In the genomic region with DNA sequence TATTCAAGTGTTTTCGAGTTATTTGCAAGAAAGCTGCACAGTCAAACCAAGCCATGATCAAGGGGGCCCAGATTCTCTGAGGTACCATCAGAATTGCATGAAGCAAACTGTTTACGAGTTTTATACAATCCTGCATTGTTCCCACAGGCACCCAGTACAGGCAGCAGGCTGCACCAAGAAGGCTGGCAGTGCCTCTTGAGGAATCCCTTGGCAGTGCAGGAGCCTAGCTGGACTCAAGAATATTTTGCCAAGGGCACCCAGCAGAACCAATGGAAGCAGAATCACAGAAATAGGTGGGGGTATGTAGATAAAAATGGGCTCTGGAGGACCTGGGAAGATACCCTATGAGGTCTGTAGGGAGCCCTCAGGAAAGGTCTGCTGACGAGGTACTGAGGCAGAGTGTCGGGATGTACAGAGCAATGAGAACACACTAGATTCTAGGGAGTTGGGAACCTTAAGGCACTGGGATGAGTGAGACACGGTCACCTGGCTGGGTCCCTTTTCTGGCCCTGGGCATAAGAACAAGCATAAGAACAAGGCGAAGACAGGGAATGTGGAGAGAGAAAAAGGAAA, we compare ENCODE assay signal across 9 cellular contexts. TPM values are rescaled to one million over a fixed set of nuclear protein-coding genes. Genes with fewer than 3 reads are reported as not detected.
DNase-seq lines count a peak whose midpoint lies in the region; ATAC-seq and TF ChIP-seq lines count a peak whose summit lies in the region.
"Had no signal": no experiment of that assay in that cellular context is flagged by ENCODE, and none has a peak within 500 bp of the region (broad histone marks: within the 10 kb centered on the region; RNA-seq: fewer than 3 reads in every experiment).

No MANE protein-coding gene starts in this region.

- in situ Hi-C loops in ACHN (cut with HindIII; ENCODE audit: low pct_ligation_motif_present, low pct_unique_long_range_greater_than_20kb, low sequenced_read_pairs): no loop called here

- no peak overlapping the region for H3K4me3 ChIP-seq in left ventricle myocardium inferior

- no peak overlapping the region for H3K27ac ChIP-seq in left ventricle myocardium inferior (replicated peaks)

- no peaks in the 10 kb centered on the region for H3K36me3 Mint-ChIP-seq in HFFc6 (ENCODE audit: low read depth)
- H3K36me3 Mint-ChIP-seq in activated naive CD4-positive, alpha-beta T cell treated with anti-CD3 and anti-CD28 coated beads, Interleukin-2, amount 10 ng/mL, durations not matched to agents 7 days and 5 days: no peaks in the 10 kb centered on the region
- H3K36me3 Mint-ChIP-seq: activated naive CD8-positive, alpha-beta T cell treated with anti-CD3 and anti-CD28 coated beads, Interleukin-2, amount 10 ng/mL, durations not matched to agents 7 days and 5 days had no signal

- no peaks in the 10 kb centered on the region for H3K36me3 ChIP-seq in left ventricle myocardium inferior

- no peaks in the 10 kb centered on the region for H3K9me3 Mint-ChIP-seq in HFFc6
- H3K9me3 Mint-ChIP-seq in activated naive CD4-positive, alpha-beta T cell treated with anti-CD3 and anti-CD28 coated beads, Interleukin-2, amount 10 ng/mL, durations not matched to agents 7 days and 5 days: no peaks in the 10 kb centered on the region
- H3K9me3 Mint-ChIP-seq: activated naive CD8-positive, alpha-beta T cell treated with anti-CD3 and anti-CD28 coated beads, Interleukin-2, amount 10 ng/mL, durations not matched to agents 7 days and 5 days had no signal

- no peaks in the 10 kb centered on the region for H3K9me3 ChIP-seq in left ventricle myocardium inferior (replicated peaks)

- H3K27me3 Mint-ChIP-seq in HFFc6 (ENCODE audit: insufficient read depth): peaks cover 21% of the 10 kb centered on the region
- peaks cover 8% of the 10 kb centered on the region for H3K27me3 Mint-ChIP-seq in activated naive CD4-positive, alpha-beta T cell treated with anti-CD3 and anti-CD28 coated beads, Interleukin-2, amount 10 ng/mL, durations not matched to agents 7 days and 5 days

- H3K4me3 Mint-ChIP-seq in HFFc6: no peak overlapping the region
- no peak overlapping the region for H3K4me3 Mint-ChIP-seq in activated naive CD4-positive, alpha-beta T cell treated with anti-CD3 and anti-CD28 coated beads, Interleukin-2, amount 10 ng/mL, durations not matched to agents 7 days and 5 days
- H3K4me3 Mint-ChIP-seq: activated naive CD8-positive, alpha-beta T cell treated with anti-CD3 and anti-CD28 coated beads, Interleukin-2, amount 10 ng/mL, durations not matched to agents 7 days and 5 days had no signal

- peaks cover 10% of the 10 kb centered on the region for H3K4me1 Mint-ChIP-seq in HFFc6 (ENCODE audit: low read depth)
- H3K4me1 Mint-ChIP-seq in activated naive CD4-positive, alpha-beta T cell treated with anti-CD3 and anti-CD28 coated beads, Interleukin-2, amount 10 ng/mL, durations not matched to agents 7 days and 5 days: no peaks in the 10 kb centered on the region
- H3K4me1 Mint-ChIP-seq: activated naive CD8-positive, alpha-beta T cell treated with anti-CD3 and anti-CD28 coated beads, Interleukin-2, amount 10 ng/mL, durations not matched to agents 7 days and 5 days had no signal

- H3K27ac Mint-ChIP-seq in HFFc6: no peak overlapping the region
- H3K27ac Mint-ChIP-seq in activated naive CD4-positive, alpha-beta T cell treated with anti-CD3 and anti-CD28 coated beads, Interleukin-2, amount 10 ng/mL, durations not matched to agents 7 days and 5 days: no peak overlapping the region
- H3K27ac Mint-ChIP-seq: activated naive CD8-positive, alpha-beta T cell treated with anti-CD3 and anti-CD28 coated beads, Interleukin-2, amount 10 ng/mL, durations not matched to agents 7 days and 5 days had no signal

- H3K27me3 ChIP-seq in left ventricle myocardium inferior (ENCODE audit: low read depth): no peaks in the 10 kb centered on the region

- H3K4me1 ChIP-seq in left ventricle myocardium inferior: no peaks in the 10 kb centered on the region

- intact Hi-C loops in left ventricle myocardium inferior (cut with micrococcal nuclease): no loop called here

- CTCF ChIA-PET in activated naive CD4-positive, alpha-beta T cell treated with anti-CD3 and anti-CD28 coated beads, Interleukin-2, amount 10 ng/mL, durations not matched to agents 7 days and 5 days (lab: Charles Lee): interaction anchor here (0.6 kb wide), 1 partner anchor 46 kb away, joined by 3 read pairs; no protein-coding TSS in a partner anchor

- TF ChIP-seq CTCF in HFFc6 (IDR thresholded peaks at IDR 0.05) (peak; percentile 70), left ventricle myocardium inferior (IDR thresholded peaks at IDR 0.05; ENCODE audit: borderline replicate concordance) (peak; percentile 54)

- ATAC-seq in HG03025 (IDR thresholded peaks at IDR 0.05; ENCODE audit: low FRiP score, unreplicated experiment): no peak

- DNase-seq in ACHN: peak; percentile 28
- peak; percentile 4 for DNase-seq in HFFc6
- peak; percentile 37 for DNase-seq in SW480 (ENCODE audit: low spot score)
- no peak for DNase-seq in left ventricle myocardium inferior
- DNase-seq in DMS153 (lab: John Stamatoyannopoulos, UW): no peak
- no peak for DNase-seq in activated naive CD4-positive, alpha-beta T cell treated with anti-CD3 and anti-CD28 coated beads, Interleukin-2, amount 10 ng/mL, durations not matched to agents 7 days and 5 days
- no peak for DNase-seq in central memory CD4-positive, alpha-beta T cell
- DNase-seq: activated naive CD8-positive, alpha-beta T cell treated with anti-CD3 and anti-CD28 coated beads, Interleukin-2, amount 10 ng/mL, durations not matched to agents 7 days and 5 days had no signal

RNA-seq across cellular contexts. Expression of a gene that starts 2.5 kb away (rescaled TPM):
- 1 to 10 TPM in 1 of 6 experiments, under 1 TPM in 5; 0.12 to 1.2 (median 0.50) TPM for total RNA-seq in HFFc6 (2021; fragmentation: NEBNext Ultra II Directional; extraction: Animal tissue kit (Norgen Biotek cat#: 25700))
- total RNA-seq in left ventricle myocardium inferior: 7.0 TPM
- total RNA-seq: activated naive CD8-positive, alpha-beta T cell treated with anti-CD3 and anti-CD28 coated beads, Interleukin-2, amount 10 ng/mL, durations not matched to agents 7 days and 5 days had no signal

RNA-seq across cellular contexts. Expression of a gene that starts 57.9 kb away (rescaled TPM):
- under 1 TPM; 0.14 to 0.40 (median 0.25) TPM for total RNA-seq in HFFc6 (2021; fragmentation: NEBNext Ultra II Directional; extraction: Animal tissue kit (Norgen Biotek cat#: 25700))
- 29.3 TPM for total RNA-seq in left ventricle myocardium inferior

Comparison
In these comparisons a context has a peak if more than half of its experiments do, and no peak if none do; other contexts are left out.
1. DNase-seq: peak in ACHN (single experiment), HFFc6 (single experiment) and SW480 (single experiment); none in left ventricle myocardium inferior (single experiment), DMS153 (single experiment), activated naive CD4-positive, alpha-beta T cell treated with anti-CD3 and anti-CD28 coated beads, Interleukin-2, amount 10 ng/mL, durations not matched to agents 7 days and 5 days (single experiment) and central memory CD4-positive, alpha-beta T cell (single experiment).
2. RNA of a gene that starts 57.9 kb away (total RNA-seq): 29.3 TPM in left ventricle myocardium inferior (single experiment); 0.14 to 0.40 TPM in HFFc6; every median in the first group is over 10 times any median in the second.